ENCODE assay signal across 9 cellular contexts in genomic region chr3:128727059-128727458, GRCh38. TPM values are rescaled to one million over a fixed set of nuclear protein-coding genes. Genes with fewer than 3 reads are reported as not detected.
DNase-seq lines count a peak whose midpoint lies in the region; ATAC-seq, FAIRE-seq and TF ChIP-seq lines count a peak whose summit lies in the region.
"Had no signal": no experiment of that assay in that cellular context is flagged by ENCODE, and none has a peak within 500 bp of the region (broad histone marks: within the 10 kb centered on the region; RNA-seq: fewer than 3 reads in every experiment).

No MANE protein-coding gene starts in this region.

- H4K5ac ChIP-seq in mesendoderm (ENCODE audit: low read length) = no peak overlapping the region

- peaks cover 24 to 59% (median 48%) of the 10 kb centered on the region in 12 donors for H3K4me1 ChIP-seq in heart left ventricle
- peaks cover 4% of the 10 kb centered on the region for H3K4me1 ChIP-seq in mesendoderm (ENCODE audit: control insufficient read depth, low read depth, low read length)
- H3K4me1 ChIP-seq in upper lobe of right lung = peaks cover 44% of the 10 kb centered on the region

- H3K4me2 ChIP-seq in mesendoderm (ENCODE audit: low read length) = peak overlapping the region; percentile 90

- H3K4me3 ChIP-seq in heart left ventricle (peak overlapping the region; percentile 57 to 99 (median 92)), mesendoderm (ENCODE audit: low read length) (peak overlapping the region; percentile 67), upper lobe of right lung (peak overlapping the region; percentile 80)

- H4K8ac ChIP-seq in mesendoderm (ENCODE audit: low read depth, low read length) = no peak overlapping the region

- H3K36me3 ChIP-seq in heart left ventricle (no peaks in the 10 kb centered on the region), mesendoderm (ENCODE audit: control insufficient read depth, insufficient read depth, low read length) (no peaks in the 10 kb centered on the region), upper lobe of right lung (no peaks in the 10 kb centered on the region)

- H3K4me1 Mint-ChIP-seq in brain = peaks cover 60% of the 10 kb centered on the region

- H3K9me3 ChIP-seq in heart left ventricle = no peaks in the 10 kb centered on the region
- no peaks in the 10 kb centered on the region for H3K9me3 ChIP-seq in upper lobe of right lung

- H3K56ac ChIP-seq in mesendoderm (ENCODE audit: low read length) = peak overlapping the region; percentile 83

- H3K27me3 ChIP-seq in heart left ventricle (no peaks in the 10 kb centered on the region), mesendoderm (ENCODE audit: insufficient read depth, low read length, poor library complexity) (no peaks in the 10 kb centered on the region), upper lobe of right lung (no peaks in the 10 kb centered on the region)

- TF ChIP-seq POLR2A in heart left ventricle (IDR thresholded peaks at IDR 0.05) = no peak

- DNase-seq in heart left ventricle (no peak), cardiac septum (ENCODE audit: low spot score) (no peak), mesendoderm (no peak), upper lobe of right lung (no peak), HTR-8/SVneo (ENCODE audit: insufficient read length, low spot score) (no peak)
- no peak for DNase-seq in activated CD4-positive, CD25-positive, alpha-beta regulatory T cell treated with anti-CD3 and anti-CD28 coated beads, Interleukin-2, amount 50 U/mL, for 72 hours
- no peak for DNase-seq in NK-92 treated with Interleukin-12 subunit alpha and Interleukin-12 subunit beta, amount 100 ng/mL, for 24 hours (lab: John Stamatoyannopoulos, UW)
- DNase-seq: NCI-H1092 had no signal

- TF ChIP-seq CTCF in heart left ventricle (IDR thresholded peaks at IDR 0.05) = no peak
- no peak for TF ChIP-seq CTCF in brain (conservative IDR thresholded peaks at IDR 0.05)
- no peak for TF ChIP-seq CTCF in upper lobe of right lung (IDR thresholded peaks at IDR 0.05)

- intact Hi-C loops in heart left ventricle (cut with DNase I) (loop anchor here (2.0 to 10.0 kb wide), 10 partner anchors 45 to 75 kb away; no protein-coding TSS in a partner anchor), cardiac septum (cut with DNase I) (loop anchor here (2.0 to 5.0 kb wide), 2 partner anchors 55 to 68 kb away; no protein-coding TSS in a partner anchor), upper lobe of right lung (cut with DNase I) (no loop called here)

- peaks cover 0 to 3% (median 3%) of the 10 kb centered on the region in 5 experiments for H3K9me3 Mint-ChIP-seq in brain

- WGBS in heart left ventricle, 4 donors = 14 to 22% (median 19%) methylated on average over 4 of the region's 4 CpGs
- WGBS in mesendoderm (ENCODE audit: extremely low coverage, insufficient coverage, low lambda C conversion rate) = no CpG with 5 or more reads among the region's 4 CpGs

- no peak for FAIRE-seq in HTR-8/SVneo (lab: Jason Lieb, UNC)

- peak overlapping the region; percentile 7 for H3K23ac ChIP-seq in mesendoderm (ENCODE audit: low read length)

- peaks cover 57% of the 10 kb centered on the region for H3K79me2 ChIP-seq in mesendoderm (ENCODE audit: control insufficient read depth, insufficient read depth, low read length)

- no peak overlapping the region for H2BK120ac ChIP-seq in mesendoderm (ENCODE audit: low read depth, low read length)

- peaks cover 36% of the 10 kb centered on the region for H3K36me3 Mint-ChIP-seq in brain

- peak overlapping the region; percentile 89 to 99 (median 94) for H3K4me3 Mint-ChIP-seq in brain

- peaks cover 11% of the 10 kb centered on the region for H3K79me1 ChIP-seq in mesendoderm (ENCODE audit: low read length)

- peak overlapping the region; percentile 88 to 97 (median 94) for H3K27ac Mint-ChIP-seq in brain

- H2AK5ac ChIP-seq in mesendoderm (ENCODE audit: low read length) = no peak overlapping the region

- H3K4ac ChIP-seq in mesendoderm (ENCODE audit: low read depth, low read length) = no peak overlapping the region

- peak overlapping the region in 11 of 12 donors; percentile 89 to 98 (median 95) for H3K27ac ChIP-seq in heart left ventricle
- H3K27ac ChIP-seq in mesendoderm (ENCODE audit: low read depth, low read length) = no peak overlapping the region
- H3K27ac ChIP-seq in upper lobe of right lung = peak overlapping the region; percentile 95

- H2BK15ac ChIP-seq in mesendoderm (replicated peaks; ENCODE audit: low read depth) = no peak overlapping the region

- no peak overlapping the region for H2BK5ac ChIP-seq in mesendoderm (ENCODE audit: low read length)

- no peak overlapping the region for H3K18ac ChIP-seq in mesendoderm (ENCODE audit: low read length)

- H3K9ac ChIP-seq in mesendoderm (ENCODE audit: low read length) = peak overlapping the region; percentile 76

- H3K27me3 Mint-ChIP-seq in brain = peaks cover 9% of the 10 kb centered on the region

- ATAC-seq in heart left ventricle (no peak), upper lobe of right lung (no peak)

RNA-seq across cellular contexts. Expression of gene RAB7A, which starts 1.1 kb away (rescaled TPM):
- total RNA-seq in heart left ventricle (100 to 1,000 TPM; 143 to 343 (median 257) TPM), cardiac septum (215 TPM), upper lobe of right lung (306 TPM)
- polyA plus RNA-seq in heart left ventricle (100 to 1,000 TPM; 180 to 244 TPM), brain (ENCODE audit: insufficient read depth, low read depth, low replicate concordance) (271 TPM)
- polyA plus RNA-seq in mesendoderm (2013, experiment 1 of 2) = 203 TPM
- polyA plus RNA-seq in mesendoderm (2013, experiment 2 of 2) = 209 TPM
